8 cellular contexts compared by ENCODE assay signal in the genomic region with DNA sequence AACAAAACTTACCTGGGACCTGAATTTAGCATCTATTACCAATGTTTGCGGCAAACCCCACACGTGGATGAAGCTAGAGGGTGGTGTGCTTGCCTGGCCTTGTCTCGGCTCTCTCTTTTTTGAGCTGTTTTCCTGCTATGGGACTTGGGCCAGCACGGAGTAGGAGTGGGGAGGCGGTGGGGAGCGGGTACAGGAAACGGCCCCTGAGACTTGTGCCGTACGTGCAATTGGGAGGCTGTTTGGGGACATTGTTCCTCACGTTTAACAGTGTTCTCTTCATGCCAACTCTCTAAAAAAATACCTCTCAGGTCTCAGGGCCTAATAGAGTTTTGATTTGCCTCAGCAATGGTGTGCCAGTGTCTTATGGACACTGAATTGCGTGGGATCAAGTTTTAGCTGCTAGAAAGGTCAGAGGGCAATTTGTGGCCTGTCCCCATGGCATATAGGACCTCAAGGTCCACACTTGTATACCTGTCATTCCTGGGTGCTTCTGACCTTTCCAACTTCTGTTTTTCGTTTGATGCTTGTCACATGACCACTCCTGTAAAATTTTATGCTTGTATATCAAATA. TPM values are rescaled to one million over a fixed set of nuclear protein-coding genes. Genes with fewer than 3 reads are reported as not detected.
A peak's percentile ranks its signal among the peaks of the same experiment; 100 is the strongest.
DNase-seq lines count a peak whose midpoint lies in the region; ATAC-seq, FAIRE-seq and TF ChIP-seq lines count a peak whose summit lies in the region.

No MANE protein-coding gene starts in this region.

- H3K27me3 ChIP-seq in keratinocyte (ENCODE audit: control insufficient read depth, extremely low read depth, insufficient read depth, low read length), result peaks cover 7% of the 10 kb centered on the region

- no peak for TF ChIP-seq CTCF in keratinocyte (optimal IDR thresholded peaks at IDR 0.05 in 1 of 3, IDR thresholded peaks at IDR 0.05 in 1 of 3, conservative IDR thresholded peaks at IDR 0.05 in 1 of 3; ENCODE audit: extremely low read depth in 1 of 3, insufficient read depth in 2 of 3, low read length in 3 of 3)

- in situ Hi-C loops in G401 (cut with HindIII; ENCODE audit: low sequenced_read_pairs), result no loop called here

- H3K79me2 ChIP-seq in keratinocyte (ENCODE audit: control insufficient read depth, insufficient read depth, low read length), result no peaks in the 10 kb centered on the region

- peaks cover 15% of the 10 kb centered on the region for H3K4me1 ChIP-seq in keratinocyte (ENCODE audit: control insufficient read depth, extremely low read depth, insufficient read depth, low read length)

- no peak overlapping the region for H3K9ac ChIP-seq in keratinocyte (ENCODE audit: control insufficient read depth, extremely low read depth, insufficient read depth, low read length)

- FAIRE-seq in keratinocyte (lab: Jason Lieb, UNC), result no peak

- ATAC-seq in GM18505 (IDR thresholded peaks at IDR 0.05; ENCODE audit: unreplicated experiment) (peak; percentile 28), GM21529 (IDR thresholded peaks at IDR 0.05; ENCODE audit: unreplicated experiment) (peak; percentile 29)

- H3K27ac ChIP-seq in KOPT-K1 (ENCODE audit: low read depth, low read length, poor library complexity, severe bottlenecking) (peak overlapping the region; percentile 98), keratinocyte (ENCODE audit: control insufficient read depth, insufficient read depth, low read length) (no peak overlapping the region)

- H3K4me2 ChIP-seq in keratinocyte (ENCODE audit: control insufficient read depth, extremely low read depth, insufficient read depth, low read depth, low read length), result peak overlapping the region; percentile 13

- no peak overlapping the region for H2AFZ ChIP-seq in keratinocyte (ENCODE audit: control insufficient read depth, low read length)

- no peaks in the 10 kb centered on the region for H4K20me1 ChIP-seq in keratinocyte (ENCODE audit: control insufficient read depth, extremely low read depth, insufficient read depth, low read length)

- H3K9me3 ChIP-seq in KOPT-K1 (ENCODE audit: insufficient read depth, low read length, poor library complexity, severe bottlenecking) (no peaks in the 10 kb centered on the region), keratinocyte (ENCODE audit: control insufficient read depth, low read depth, low read length) (no peaks in the 10 kb centered on the region)

- dilution Hi-C loops in keratinocyte (cut with MboI; ENCODE audit: extremely low pct_ligation_motif_present, low sequenced_read_pairs), result no loop called here

- no peak overlapping the region for H3K4me3 ChIP-seq in keratinocyte (ENCODE audit: control insufficient read depth in 2 of 3, extremely low read depth in 1 of 3, insufficient read depth in 2 of 3, low read depth in 1 of 3, low read length in 3 of 3)

- DNase-seq in keratinocyte (ENCODE audit: low read depth, low spot score) (no peak), NCI-H748 (lab: John Stamatoyannopoulos, UW; ENCODE audit: unreplicated experiment) (no peak), G401 (ENCODE audit: low spot score) (no peak)
- DNase-seq in stimulated activated CD4-positive, alpha-beta T cell treated with anti-CD3 and anti-CD28 coated beads, Interleukin-2, amount 100 ng/mL, for 48 hours, result no peak
- DNase-seq in effector CD8-positive, alpha-beta T cell (lab: John Stamatoyannopoulos, UW), result no peak

- H3K9me1 ChIP-seq in keratinocyte (ENCODE audit: control insufficient read depth, extremely low read depth, insufficient read depth, low read length), result no peaks in the 10 kb centered on the region

- H3K36me3 ChIP-seq in KOPT-K1 (ENCODE audit: insufficient read depth, low read length) (no peaks in the 10 kb centered on the region), keratinocyte (ENCODE audit: control insufficient read depth in 2 of 2, extremely low read depth in 1 of 2, insufficient read depth in 2 of 2, low read length in 2 of 2) (no peaks in the 10 kb centered on the region)

- TF ChIP-seq POLR2A in GM18505 (IDR thresholded peaks at IDR 0.05; ENCODE audit: borderline replicate concordance, extremely low read depth, insufficient read depth, insufficient read length), result peak; percentile 51

RNA-seq across cellular contexts. Expression of a gene that starts 15.3 kb away (rescaled TPM):
- polyA plus RNA-seq in keratinocyte, result 7.3 to 31.4 TPM (median 11.7 TPM) in 3 replicates
- polyA plus RNA-seq in keratinocyte (2011; ENCODE audit: low read depth), result 5.5 TPM
- 10.0 and 13.5 TPM in 2 replicates for polyA plus RNA-seq in keratinocyte (2011; cell fraction: cytosol; rRNA removed)
- polyA plus RNA-seq in keratinocyte (2011; cell fraction: nucleus; rRNA removed), result 8.5 and 9.0 TPM in 2 replicates
- 4.6 and 24.5 TPM in 2 replicates for polyA plus RNA-seq in keratinocyte (2012; ENCODE audit: low replicate concordance)
- polyA minus RNA-seq in keratinocyte, result 7.7 to 63.6 TPM (median 20.9 TPM) in 3 replicates
- 18.2 TPM for polyA minus RNA-seq in keratinocyte (2011; cell fraction: cytosol; rRNA and poly(A)+ RNA removed)
- 4.7 and 5.7 TPM in 2 replicates for polyA minus RNA-seq in keratinocyte (2011; cell fraction: nucleus; rRNA and poly(A)+ RNA removed)
- total RNA-seq in G401 (2014; rRNA removed; shearing (Covaris generic)), result 60.2 and 66.5 TPM in 2 replicates

RNA-seq across cellular contexts. Expression of a gene that starts 34.3 kb away (rescaled TPM):
- 0.71 to 2.5 TPM (median 1.2 TPM) in 3 replicates for polyA plus RNA-seq in keratinocyte
- polyA plus RNA-seq in keratinocyte (2011; ENCODE audit: low read depth), result 1.1 TPM
- 0.26 and 0.43 TPM in 2 replicates for polyA plus RNA-seq in keratinocyte (2011; cell fraction: cytosol; rRNA removed)
- 9.9 and 11.7 TPM in 2 replicates for polyA plus RNA-seq in keratinocyte (2011; cell fraction: nucleus; rRNA removed)
- polyA plus RNA-seq in keratinocyte (2012; ENCODE audit: low replicate concordance), result 0.54 and 1.9 TPM in 2 replicates
- 0.43 to 1.2 TPM (median 1.1 TPM) in 3 replicates for polyA minus RNA-seq in keratinocyte
- polyA minus RNA-seq in keratinocyte (2011; cell fraction: cytosol; rRNA and poly(A)+ RNA removed), result 0.58 TPM
- polyA minus RNA-seq in keratinocyte (2011; cell fraction: nucleus; rRNA and poly(A)+ RNA removed), result 1.3 and 2.0 TPM in 2 replicates
- total RNA-seq in G401 (2014; rRNA removed; shearing (Covaris generic)), result 0.49 and 0.85 TPM in 2 replicates

RNA-seq across cellular contexts. Expression of a gene that starts 49.5 kb away (rescaled TPM):
- polyA plus RNA-seq in keratinocyte, result 39.4 to 55.2 TPM (median 41.6 TPM) in 3 replicates
- 39.4 TPM for polyA plus RNA-seq in keratinocyte (2011; ENCODE audit: low read depth)
- 30.9 and 59.7 TPM in 2 replicates for polyA plus RNA-seq in keratinocyte (2011; cell fraction: cytosol; rRNA removed)
- polyA plus RNA-seq in keratinocyte (2011; cell fraction: nucleus; rRNA removed), result 35.6 and 44.6 TPM in 2 replicates
- polyA plus RNA-seq in keratinocyte (2012; ENCODE audit: low replicate concordance), result 20.5 and 31.8 TPM in 2 replicates
- polyA minus RNA-seq in keratinocyte, result 14.5 to 47.0 TPM (median 32.2 TPM) in 3 replicates
- polyA minus RNA-seq in keratinocyte (2011; cell fraction: cytosol; rRNA and poly(A)+ RNA removed), result 74.6 TPM
- polyA minus RNA-seq in keratinocyte (2011; cell fraction: nucleus; rRNA and poly(A)+ RNA removed), result 21.2 and 34.3 TPM in 2 replicates
- total RNA-seq in G401 (2014; rRNA removed; shearing (Covaris generic)), result 21.5 and 27.9 TPM in 2 replicates
